Comparison of ENCODE assay signal across 16 cellular contexts in the genomic region with DNA sequence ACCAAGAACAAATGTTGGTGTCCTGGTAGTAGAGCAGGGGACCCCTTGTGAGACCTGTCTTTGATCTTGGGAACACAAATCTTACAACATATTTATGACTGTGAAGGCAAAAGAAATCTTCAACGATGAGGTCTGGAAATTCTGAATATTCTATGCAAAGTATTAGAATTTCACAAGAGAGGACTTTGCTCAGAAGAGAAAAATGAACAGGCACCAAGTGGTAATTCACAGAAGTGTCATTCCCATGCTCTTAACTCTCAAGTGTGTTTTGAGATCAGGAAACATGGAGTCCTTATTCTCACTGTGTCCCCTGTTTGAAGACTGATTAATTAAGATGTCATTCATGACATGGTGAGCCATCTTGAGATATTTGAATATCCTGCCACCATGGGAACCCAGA. TPM values are rescaled to one million over a fixed set of nuclear protein-coding genes. Genes with fewer than 3 reads are reported as not detected.
A peak's percentile ranks its signal among the peaks of the same experiment; 100 is the strongest.
DNase-seq lines count a peak whose midpoint lies in the region; ATAC-seq and TF ChIP-seq lines count a peak whose summit lies in the region.
"Had no signal": no experiment of that assay in that cellular context is flagged by ENCODE, and none has a peak within 500 bp of the region (broad histone marks: within the 10 kb centered on the region; RNA-seq: fewer than 3 reads in every experiment).

No MANE protein-coding gene starts in this region.

- H3K4me3 Mint-ChIP-seq in activated naive CD4-positive, alpha-beta T cell treated with anti-CD3 and anti-CD28 coated beads for 36 hours = no peak overlapping the region
- peak overlapping the region in 1 of 4 donors; percentile 70 for H3K4me3 Mint-ChIP-seq in IgD-negative memory B cell

- no peaks in the 10 kb centered on the region for H3K9me3 Mint-ChIP-seq in activated naive CD4-positive, alpha-beta T cell treated with anti-CD3 and anti-CD28 coated beads for 36 hours
- no peaks in the 10 kb centered on the region for H3K9me3 Mint-ChIP-seq in IgD-negative memory B cell

- ATAC-seq in stimulated activated naive CD8-positive, alpha-beta T cell treated with anti-CD3 and anti-CD28 coated beads, Interleukin-15, Interleukin-2, amounts not matched to agents 100 U/mL and 50 U/mL, for 24 hours = peak; percentile 12
- no peak for ATAC-seq in SK-N-SH treated with all-trans-retinoic acid at 6 μM for 48 hours

- no peaks in the 10 kb centered on the region for H3K36me3 ChIP-seq in adipocyte (ENCODE audit: control insufficient read depth, insufficient read depth, low read length, severe bottlenecking)
- H3K36me3 ChIP-seq: colonic mucosa had no signal

- H3K9me3 ChIP-seq in adipocyte (ENCODE audit: control insufficient read depth, low read length) = no peaks in the 10 kb centered on the region
- H3K9me3 ChIP-seq: colonic mucosa, testis had no signal

- CTCF ChIA-PET in activated naive CD4-positive, alpha-beta T cell treated with anti-CD3 and anti-CD28 coated beads for 36 hours (lab: Charles Lee) = interaction anchor here (0.6 to 1.3 kb wide), 6 partner anchors 11 to 327 kb away, joined by 3 to 7 read pairs (median 4); no protein-coding TSS in a partner anchor

- no peaks in the 10 kb centered on the region for H3K27me3 ChIP-seq in adipocyte (replicated peaks; ENCODE audit: control insufficient read depth, insufficient read depth, low read length)
- H3K27me3 ChIP-seq: colonic mucosa, testis had no signal

- peak overlapping the region; percentile 16 for H3K27ac Mint-ChIP-seq in activated naive CD4-positive, alpha-beta T cell treated with anti-CD3 and anti-CD28 coated beads for 36 hours
- H3K27ac Mint-ChIP-seq in IgD-negative memory B cell = peak overlapping the region in 2 of 3 donors; percentile 63 to 82

- H3K9ac ChIP-seq in adipocyte (ENCODE audit: low read length) = no peak overlapping the region

- H3K27me3 Mint-ChIP-seq in activated naive CD4-positive, alpha-beta T cell treated with anti-CD3 and anti-CD28 coated beads for 36 hours (ENCODE audit: low read depth) = peaks cover 6% of the 10 kb centered on the region
- H3K27me3 Mint-ChIP-seq in IgD-negative memory B cell = peaks cover 6% of the 10 kb centered on the region

- peaks cover 9% of the 10 kb centered on the region for H3K36me3 Mint-ChIP-seq in activated naive CD4-positive, alpha-beta T cell treated with anti-CD3 and anti-CD28 coated beads for 36 hours (ENCODE audit: low read depth)
- H3K36me3 Mint-ChIP-seq in IgD-negative memory B cell = no peaks in the 10 kb centered on the region

- no peak for DNase-seq in activated naive CD4-positive, alpha-beta T cell treated with anti-CD3 and anti-CD28 coated beads for 36 hours
- DNase-seq in activated naive CD4-positive, alpha-beta T cell treated with Interleukin-2 at 50 U/mL for 16 hours = no peak
- DNase-seq in adipocyte (ENCODE audit: low read depth) = peak; percentile 7
- no peak for DNase-seq in stimulated activated naive CD8-positive, alpha-beta T cell treated with anti-CD3 and anti-CD28 coated beads, Interleukin-15, Interleukin-2, amounts not matched to agents 100 U/mL and 50 U/mL, for 24 hours
- DNase-seq in COLO829 (ENCODE audit: low spot score) = no peak
- DNase-seq in DMS53 (lab: John Stamatoyannopoulos, UW) = no peak
- DNase-seq: anterior cingulate cortex, colonic mucosa, DMS79 treated with DMSO at 0.1 percent for 48 hours, islet precursor cell, NCI-H187 treated with DMSO at 0.1 percent for 48 hours, NCI-H526 treated with DMSO at 0.1 percent for 48 hours, posterior cingulate gyrus, testis had no signal

- H3K4me1 Mint-ChIP-seq in activated naive CD4-positive, alpha-beta T cell treated with anti-CD3 and anti-CD28 coated beads for 36 hours (ENCODE audit: low read depth) = peaks cover 48% of the 10 kb centered on the region
- peaks cover 42 to 44% (median 43%) of the 10 kb centered on the region in 3 donors for H3K4me1 Mint-ChIP-seq in IgD-negative memory B cell

- H3K4me1 ChIP-seq in adipocyte (ENCODE audit: control insufficient read depth, insufficient read depth, low read length) = no peaks in the 10 kb centered on the region
- H3K4me1 ChIP-seq: colonic mucosa, testis had no signal

- H3K4me3 ChIP-seq in adipocyte (ENCODE audit: low read length) = no peak overlapping the region
- H3K4me3 ChIP-seq: colonic mucosa, testis had no signal

- intact Hi-C loops in activated naive CD4-positive, alpha-beta T cell treated with anti-CD3 and anti-CD28 coated beads for 36 hours (cut with micrococcal nuclease) = no loop called here

TF ChIP-seq in SK-N-SH treated with all-trans-retinoic acid at 6 μM for 48 hours, 23 proteins besides CTCF, POLR2A, EP300 and RAD21:
- TF ChIP-seq, protein P1, sequence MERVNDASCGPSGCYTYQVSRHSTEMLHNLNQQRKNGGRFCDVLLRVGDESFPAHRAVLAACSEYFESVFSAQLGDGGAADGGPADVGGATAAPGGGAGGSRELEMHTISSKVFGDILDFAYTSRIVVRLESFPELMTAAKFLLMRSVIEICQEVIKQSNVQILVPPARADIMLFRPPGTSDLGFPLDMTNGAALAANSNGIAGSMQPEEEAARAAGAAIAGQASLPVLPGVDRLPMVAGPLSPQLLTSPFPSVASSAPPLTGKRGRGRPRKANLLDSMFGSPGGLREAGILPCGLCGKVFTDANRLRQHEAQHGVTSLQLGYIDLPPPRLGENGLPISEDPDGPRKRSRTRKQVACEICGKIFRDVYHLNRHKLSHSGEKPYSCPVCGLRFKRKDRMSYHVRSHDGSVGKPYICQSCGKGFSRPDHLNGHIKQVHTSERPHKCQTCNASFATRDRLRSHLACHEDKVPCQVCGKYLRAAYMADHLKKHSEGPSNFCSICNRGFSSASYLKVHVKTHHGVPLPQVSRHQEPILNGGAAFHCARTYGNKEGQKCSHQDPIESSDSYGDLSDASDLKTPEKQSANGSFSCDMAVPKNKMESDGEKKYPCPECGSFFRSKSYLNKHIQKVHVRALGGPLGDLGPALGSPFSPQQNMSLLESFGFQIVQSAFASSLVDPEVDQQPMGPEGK (CRISPR knock-in tag; IDR thresholded peaks at IDR 0.05; ENCODE audit: borderline replicate concordance) = no peak
- TF ChIP-seq SNAI2 (CRISPR knock-in tag; IDR thresholded peaks at IDR 0.05) (no peak), ZNF70 (CRISPR knock-in tag; IDR thresholded peaks at IDR 0.05) (no peak), ZFP3 (CRISPR knock-in tag; IDR thresholded peaks at IDR 0.05) (no peak)
- TF ChIP-seq, protein P2, sequence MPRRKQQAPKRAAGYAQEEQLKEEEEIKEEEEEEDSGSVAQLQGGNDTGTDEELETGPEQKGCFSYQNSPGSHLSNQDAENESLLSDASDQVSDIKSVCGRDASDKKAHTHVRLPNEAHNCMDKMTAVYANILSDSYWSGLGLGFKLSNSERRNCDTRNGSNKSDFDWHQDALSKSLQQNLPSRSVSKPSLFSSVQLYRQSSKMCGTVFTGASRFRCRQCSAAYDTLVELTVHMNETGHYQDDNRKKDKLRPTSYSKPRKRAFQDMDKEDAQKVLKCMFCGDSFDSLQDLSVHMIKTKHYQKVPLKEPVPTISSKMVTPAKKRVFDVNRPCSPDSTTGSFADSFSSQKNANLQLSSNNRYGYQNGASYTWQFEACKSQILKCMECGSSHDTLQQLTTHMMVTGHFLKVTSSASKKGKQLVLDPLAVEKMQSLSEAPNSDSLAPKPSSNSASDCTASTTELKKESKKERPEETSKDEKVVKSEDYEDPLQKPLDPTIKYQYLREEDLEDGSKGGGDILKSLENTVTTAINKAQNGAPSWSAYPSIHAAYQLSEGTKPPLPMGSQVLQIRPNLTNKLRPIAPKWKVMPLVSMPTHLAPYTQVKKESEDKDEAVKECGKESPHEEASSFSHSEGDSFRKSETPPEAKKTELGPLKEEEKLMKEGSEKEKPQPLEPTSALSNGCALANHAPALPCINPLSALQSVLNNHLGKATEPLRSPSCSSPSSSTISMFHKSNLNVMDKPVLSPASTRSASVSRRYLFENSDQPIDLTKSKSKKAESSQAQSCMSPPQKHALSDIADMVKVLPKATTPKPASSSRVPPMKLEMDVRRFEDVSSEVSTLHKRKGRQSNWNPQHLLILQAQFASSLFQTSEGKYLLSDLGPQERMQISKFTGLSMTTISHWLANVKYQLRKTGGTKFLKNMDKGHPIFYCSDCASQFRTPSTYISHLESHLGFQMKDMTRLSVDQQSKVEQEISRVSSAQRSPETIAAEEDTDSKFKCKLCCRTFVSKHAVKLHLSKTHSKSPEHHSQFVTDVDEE (CRISPR knock-in tag; IDR thresholded peaks at IDR 0.05) = no peak

RNA-seq across cellular contexts. Expression of a gene that starts 52.5 kb away (rescaled TPM):
- total RNA-seq in activated naive CD4-positive, alpha-beta T cell treated with anti-CD3 and anti-CD28 coated beads for 36 hours = 10 to 100 TPM; 18.7 to 19.5 TPM
- polyA plus RNA-seq in IgD-negative memory B cell = 9.8 TPM
